Comparison of ENCODE assay signal across 2 cellular contexts in the genomic region with DNA sequence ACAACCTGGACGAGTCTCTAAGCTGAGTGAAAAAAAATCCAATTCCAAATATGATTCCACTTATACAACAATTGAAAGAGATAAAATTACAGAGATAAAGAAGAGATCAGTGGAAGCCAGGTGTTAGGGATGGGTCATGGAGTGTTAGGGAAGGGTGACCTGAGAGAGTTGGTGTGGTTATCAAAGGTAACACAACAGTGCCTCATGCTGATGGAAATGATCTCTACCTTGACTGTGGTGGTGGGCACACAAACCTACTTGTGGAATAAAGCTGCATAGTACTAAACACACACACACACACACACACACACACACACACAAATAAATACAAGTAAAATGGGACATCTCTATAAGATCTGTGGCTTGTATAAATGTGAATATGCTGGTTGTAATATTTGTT.
TF ChIP-seq lines count a peak whose summit lies in the region.

No MANE protein-coding gene starts in this region.

TF ChIP-seq in GM23338, 12 proteins besides CTCF, POLR2A, EP300 and RAD21:
- TF ChIP-seq STAT1 (IDR thresholded peaks at IDR 0.05; ENCODE audit: unreplicated experiment) (no peak), ZNF331 (CRISPR knock-in tag; IDR thresholded peaks at IDR 0.05; ENCODE audit: low read depth) (no peak), POLR2AphosphoS5 (IDR thresholded peaks at IDR 0.05; ENCODE audit: low read depth) (no peak)
- TF ChIP-seq, protein P1, sequence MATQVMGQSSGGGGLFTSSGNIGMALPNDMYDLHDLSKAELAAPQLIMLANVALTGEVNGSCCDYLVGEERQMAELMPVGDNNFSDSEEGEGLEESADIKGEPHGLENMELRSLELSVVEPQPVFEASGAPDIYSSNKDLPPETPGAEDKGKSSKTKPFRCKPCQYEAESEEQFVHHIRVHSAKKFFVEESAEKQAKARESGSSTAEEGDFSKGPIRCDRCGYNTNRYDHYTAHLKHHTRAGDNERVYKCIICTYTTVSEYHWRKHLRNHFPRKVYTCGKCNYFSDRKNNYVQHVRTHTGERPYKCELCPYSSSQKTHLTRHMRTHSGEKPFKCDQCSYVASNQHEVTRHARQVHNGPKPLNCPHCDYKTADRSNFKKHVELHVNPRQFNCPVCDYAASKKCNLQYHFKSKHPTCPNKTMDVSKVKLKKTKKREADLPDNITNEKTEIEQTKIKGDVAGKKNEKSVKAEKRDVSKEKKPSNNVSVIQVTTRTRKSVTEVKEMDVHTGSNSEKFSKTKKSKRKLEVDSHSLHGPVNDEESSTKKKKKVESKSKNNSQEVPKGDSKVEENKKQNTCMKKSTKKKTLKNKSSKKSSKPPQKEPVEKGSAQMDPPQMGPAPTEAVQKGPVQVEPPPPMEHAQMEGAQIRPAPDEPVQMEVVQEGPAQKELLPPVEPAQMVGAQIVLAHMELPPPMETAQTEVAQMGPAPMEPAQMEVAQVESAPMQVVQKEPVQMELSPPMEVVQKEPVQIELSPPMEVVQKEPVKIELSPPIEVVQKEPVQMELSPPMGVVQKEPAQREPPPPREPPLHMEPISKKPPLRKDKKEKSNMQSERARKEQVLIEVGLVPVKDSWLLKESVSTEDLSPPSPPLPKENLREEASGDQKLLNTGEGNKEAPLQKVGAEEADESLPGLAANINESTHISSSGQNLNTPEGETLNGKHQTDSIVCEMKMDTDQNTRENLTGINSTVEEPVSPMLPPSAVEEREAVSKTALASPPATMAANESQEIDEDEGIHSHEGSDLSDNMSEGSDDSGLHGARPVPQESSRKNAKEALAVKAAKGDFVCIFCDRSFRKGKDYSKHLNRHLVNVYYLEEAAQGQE (IDR thresholded peaks at IDR 0.05; ENCODE audit: unreplicated experiment): no peak
- TF ChIP-seq, protein P2, sequence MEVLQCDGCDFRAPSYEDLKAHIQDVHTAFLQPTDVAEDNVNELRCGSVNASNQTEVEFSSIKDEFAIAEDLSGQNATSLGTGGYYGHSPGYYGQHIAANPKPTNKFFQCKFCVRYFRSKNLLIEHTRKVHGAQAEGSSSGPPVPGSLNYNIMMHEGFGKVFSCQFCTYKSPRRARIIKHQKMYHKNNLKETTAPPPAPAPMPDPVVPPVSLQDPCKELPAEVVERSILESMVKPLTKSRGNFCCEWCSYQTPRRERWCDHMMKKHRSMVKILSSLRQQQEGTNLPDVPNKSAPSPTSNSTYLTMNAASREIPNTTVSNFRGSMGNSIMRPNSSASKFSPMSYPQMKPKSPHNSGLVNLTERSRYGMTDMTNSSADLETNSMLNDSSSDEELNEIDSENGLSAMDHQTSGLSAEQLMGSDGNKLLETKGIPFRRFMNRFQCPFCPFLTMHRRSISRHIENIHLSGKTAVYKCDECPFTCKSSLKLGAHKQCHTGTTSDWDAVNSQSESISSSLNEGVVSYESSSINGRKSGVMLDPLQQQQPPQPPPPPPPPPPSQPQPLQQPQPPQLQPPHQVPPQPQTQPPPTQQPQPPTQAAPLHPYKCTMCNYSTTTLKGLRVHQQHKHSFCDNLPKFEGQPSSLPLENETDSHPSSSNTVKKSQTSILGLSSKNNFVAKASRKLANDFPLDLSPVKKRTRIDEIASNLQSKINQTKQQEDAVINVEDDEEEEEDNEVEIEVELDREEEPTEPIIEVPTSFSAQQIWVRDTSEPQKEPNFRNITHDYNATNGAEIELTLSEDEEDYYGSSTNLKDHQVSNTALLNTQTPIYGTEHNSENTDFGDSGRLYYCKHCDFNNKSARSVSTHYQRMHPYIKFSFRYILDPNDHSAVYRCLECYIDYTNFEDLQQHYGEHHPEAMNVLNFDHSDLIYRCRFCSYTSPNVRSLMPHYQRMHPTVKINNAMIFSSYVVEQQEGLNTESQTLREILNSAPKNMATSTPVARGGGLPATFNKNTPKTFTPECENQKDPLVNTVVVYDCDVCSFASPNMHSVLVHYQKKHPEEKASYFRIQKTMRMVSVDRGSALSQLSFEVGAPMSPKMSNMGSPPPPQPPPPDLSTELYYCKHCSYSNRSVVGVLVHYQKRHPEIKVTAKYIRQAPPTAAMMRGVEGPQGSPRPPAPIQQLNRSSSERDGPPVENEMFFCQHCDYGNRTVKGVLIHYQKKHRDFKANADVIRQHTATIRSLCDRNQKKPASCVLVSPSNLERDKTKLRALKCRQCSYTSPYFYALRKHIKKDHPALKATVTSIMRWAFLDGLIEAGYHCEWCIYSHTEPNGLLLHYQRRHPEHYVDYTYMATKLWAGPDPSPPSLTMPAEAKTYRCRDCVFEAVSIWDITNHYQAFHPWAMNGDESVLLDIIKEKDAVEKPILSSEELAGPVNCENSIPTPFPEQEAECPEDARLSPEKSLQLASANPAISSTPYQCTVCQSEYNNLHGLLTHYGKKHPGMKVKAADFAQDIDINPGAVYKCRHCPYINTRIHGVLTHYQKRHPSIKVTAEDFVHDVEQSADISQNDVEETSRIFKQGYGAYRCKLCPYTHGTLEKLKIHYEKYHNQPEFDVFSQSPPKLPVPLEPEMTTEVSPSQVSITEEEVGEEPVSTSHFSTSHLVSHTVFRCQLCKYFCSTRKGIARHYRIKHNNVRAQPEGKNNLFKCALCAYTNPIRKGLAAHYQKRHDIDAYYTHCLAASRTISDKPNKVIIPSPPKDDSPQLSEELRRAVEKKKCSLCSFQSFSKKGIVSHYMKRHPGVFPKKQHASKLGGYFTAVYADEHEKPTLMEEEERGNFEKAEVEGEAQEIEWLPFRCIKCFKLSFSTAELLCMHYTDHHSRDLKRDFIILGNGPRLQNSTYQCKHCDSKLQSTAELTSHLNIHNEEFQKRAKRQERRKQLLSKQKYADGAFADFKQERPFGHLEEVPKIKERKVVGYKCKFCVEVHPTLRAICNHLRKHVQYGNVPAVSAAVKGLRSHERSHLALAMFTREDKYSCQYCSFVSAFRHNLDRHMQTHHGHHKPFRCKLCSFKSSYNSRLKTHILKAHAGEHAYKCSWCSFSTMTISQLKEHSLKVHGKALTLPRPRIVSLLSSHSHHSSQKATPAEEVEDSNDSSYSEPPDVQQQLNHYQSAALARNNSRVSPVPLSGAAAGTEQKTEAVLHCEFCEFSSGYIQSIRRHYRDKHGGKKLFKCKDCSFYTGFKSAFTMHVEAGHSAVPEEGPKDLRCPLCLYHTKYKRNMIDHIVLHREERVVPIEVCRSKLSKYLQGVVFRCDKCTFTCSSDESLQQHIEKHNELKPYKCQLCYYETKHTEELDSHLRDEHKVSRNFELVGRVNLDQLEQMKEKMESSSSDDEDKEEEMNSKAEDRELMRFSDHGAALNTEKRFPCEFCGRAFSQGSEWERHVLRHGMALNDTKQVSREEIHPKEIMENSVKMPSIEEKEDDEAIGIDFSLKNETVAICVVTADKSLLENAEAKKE (CRISPR knock-in tag; IDR thresholded peaks at IDR 0.05): no peak

TF ChIP-seq in K562, 482 proteins besides CTCF, POLR2A, EP300 and RAD21:
- TF ChIP-seq, protein P3, sequence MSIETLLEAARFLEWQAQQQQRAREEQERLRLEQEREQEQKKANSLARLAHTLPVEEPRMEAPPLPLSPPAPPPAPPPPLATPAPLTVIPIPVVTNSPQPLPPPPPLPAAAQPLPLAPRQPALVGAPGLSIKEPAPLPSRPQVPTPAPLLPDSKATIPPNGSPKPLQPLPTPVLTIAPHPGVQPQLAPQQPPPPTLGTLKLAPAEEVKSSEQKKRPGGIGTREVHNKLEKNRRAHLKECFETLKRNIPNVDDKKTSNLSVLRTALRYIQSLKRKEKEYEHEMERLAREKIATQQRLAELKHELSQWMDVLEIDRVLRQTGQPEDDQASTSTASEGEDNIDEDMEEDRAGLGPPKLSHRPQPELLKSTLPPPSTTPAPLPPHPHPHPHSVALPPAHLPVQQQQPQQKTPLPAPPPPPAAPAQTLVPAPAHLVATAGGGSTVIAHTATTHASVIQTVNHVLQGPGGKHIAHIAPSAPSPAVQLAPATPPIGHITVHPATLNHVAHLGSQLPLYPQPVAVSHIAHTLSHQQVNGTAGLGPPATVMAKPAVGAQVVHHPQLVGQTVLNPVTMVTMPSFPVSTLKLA (conservative IDR thresholded peaks at IDR 0.05): no peak
- TF ChIP-seq, protein P4, sequence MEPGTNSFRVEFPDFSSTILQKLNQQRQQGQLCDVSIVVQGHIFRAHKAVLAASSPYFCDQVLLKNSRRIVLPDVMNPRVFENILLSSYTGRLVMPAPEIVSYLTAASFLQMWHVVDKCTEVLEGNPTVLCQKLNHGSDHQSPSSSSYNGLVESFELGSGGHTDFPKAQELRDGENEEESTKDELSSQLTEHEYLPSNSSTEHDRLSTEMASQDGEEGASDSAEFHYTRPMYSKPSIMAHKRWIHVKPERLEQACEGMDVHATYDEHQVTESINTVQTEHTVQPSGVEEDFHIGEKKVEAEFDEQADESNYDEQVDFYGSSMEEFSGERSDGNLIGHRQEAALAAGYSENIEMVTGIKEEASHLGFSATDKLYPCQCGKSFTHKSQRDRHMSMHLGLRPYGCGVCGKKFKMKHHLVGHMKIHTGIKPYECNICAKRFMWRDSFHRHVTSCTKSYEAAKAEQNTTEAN (CRISPR knock-in tag; IDR thresholded peaks at IDR 0.05): no peak
- TF ChIP-seq GABPB1 (CRISPR knock-in tag; IDR thresholded peaks at IDR 0.05): no peak
- TF ChIP-seq ZNF311 (CRISPR knock-in tag; IDR thresholded peaks at IDR 0.05): no peak
- TF ChIP-seq THRB (CRISPR knock-in tag; conservative IDR thresholded peaks at IDR 0.05): no peak
- TF ChIP-seq TFAM (CRISPR knock-in tag; conservative IDR thresholded peaks at IDR 0.05): no peak
- TF ChIP-seq, protein P5, sequence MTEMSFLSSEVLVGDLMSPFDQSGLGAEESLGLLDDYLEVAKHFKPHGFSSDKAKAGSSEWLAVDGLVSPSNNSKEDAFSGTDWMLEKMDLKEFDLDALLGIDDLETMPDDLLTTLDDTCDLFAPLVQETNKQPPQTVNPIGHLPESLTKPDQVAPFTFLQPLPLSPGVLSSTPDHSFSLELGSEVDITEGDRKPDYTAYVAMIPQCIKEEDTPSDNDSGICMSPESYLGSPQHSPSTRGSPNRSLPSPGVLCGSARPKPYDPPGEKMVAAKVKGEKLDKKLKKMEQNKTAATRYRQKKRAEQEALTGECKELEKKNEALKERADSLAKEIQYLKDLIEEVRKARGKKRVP (CRISPR knock-in tag; IDR thresholded peaks at IDR 0.05): no peak
TF ChIP-seq in K562: peak in this region for 0.
